Comparison of ENCODE assay signal across 19 cellular contexts in genomic region chr1:204725821-204726448, GRCh38.
A peak's percentile ranks its signal among the peaks of the same experiment; 100 is the strongest.
DNase-seq lines count a peak whose midpoint lies in the region; ATAC-seq and TF ChIP-seq lines count a peak whose summit lies in the region.
"Had no signal": no experiment of that assay in that cellular context is flagged by ENCODE, and none has a peak within 500 bp of the region (broad histone marks: within the 10 kb centered on the region; RNA-seq: fewer than 3 reads in every experiment).

No MANE protein-coding gene starts in this region.

- DNase-seq in COLO668 (lab: John Stamatoyannopoulos, UW; ENCODE audit: unreplicated experiment) (peak; percentile 64), RWPE2 (ENCODE audit: low spot score) (no peak), glomerular visceral epithelial cell (ENCODE audit: extremely low spot score) (peak; percentile 11), GM10248 (ENCODE audit: extremely low spot score) (no peak), GM20000 (ENCODE audit: low spot score) (no peak), AML-193 (lab: John Stamatoyannopoulos, UW) (no peak)
- DNase-seq: activated CD4-positive, alpha-beta T cell treated with anti-CD3 and anti-CD28 coated beads, Interleukin-2, amount 50 U/mL, for 1 hour; COR-L47; dorsolateral prefrontal cortex; GDM1; hippocampal formation; left cardiac atrium; MV-4-11; stimulated activated CD4-positive, alpha-beta T cell treated with anti-CD3 and anti-CD28 coated beads, Interleukin-2, amount 100 ng/mL, for 48 hours; T1000 had no signal

- H3K4me3 ChIP-seq in HEK293 (ENCODE audit: low read depth, low read length) (no peak overlapping the region), RWPE2 (ENCODE audit: severe bottlenecking) (no peak overlapping the region)
- H3K4me3 ChIP-seq: dorsolateral prefrontal cortex, sigmoid colon had no signal

- H3K27ac ChIP-seq in HEK293 (ENCODE audit: extremely low read depth, low read depth, low read length) (no peak overlapping the region), RWPE2 (ENCODE audit: poor library complexity, severe bottlenecking) (peak overlapping the region; percentile 32)
- H3K27ac ChIP-seq: dorsolateral prefrontal cortex, neutrophil, sigmoid colon had no signal

- POLR2A ChIA-PET in HEK293 (lab: Yijun Ruan, JAX) (no interaction called here), GM10248 (lab: Yijun Ruan, JAX) (no interaction called here)

- ATAC-seq in RWPE2 (ENCODE audit: low read depth) (peak; percentile 63), GM18505 (IDR thresholded peaks at IDR 0.05; ENCODE audit: unreplicated experiment) (no peak)

- no peak for TF ChIP-seq CTCF in HEK293 (tag by site-specific recombination; IDR thresholded peaks at IDR 0.05)
- no peak for TF ChIP-seq CTCF in RWPE2 (IDR thresholded peaks at IDR 0.05; ENCODE audit: poor library complexity, severe bottlenecking)
- TF ChIP-seq CTCF in GM10248 (IDR thresholded peaks at IDR 0.05; ENCODE audit: control extremely low read depth, extremely low read depth, low read depth, missing control alignments) = no peak
- TF ChIP-seq CTCF in GM20000 (IDR thresholded peaks at IDR 0.05; ENCODE audit: extremely low read depth, missing control alignments) = no peak

- no peaks in the 10 kb centered on the region for H3K27me3 ChIP-seq in RWPE2 (ENCODE audit: insufficient read depth, poor library complexity, severe bottlenecking)
- H3K27me3 ChIP-seq: sigmoid colon had no signal

- H3K36me3 ChIP-seq in HEK293 (ENCODE audit: control insufficient read depth in 2 of 2, insufficient read depth in 1 of 2, low read length in 2 of 2) (no peaks in the 10 kb centered on the region), RWPE2 (ENCODE audit: low read depth) (no peaks in the 10 kb centered on the region)
- H3K36me3 ChIP-seq: neutrophil, sigmoid colon had no signal

- H3K9me3 ChIP-seq in HEK293 (ENCODE audit: control insufficient read depth, insufficient read depth, low read depth, low read length) (no peaks in the 10 kb centered on the region), RWPE2 (ENCODE audit: severe bottlenecking) (no peaks in the 10 kb centered on the region)
- H3K9me3 ChIP-seq: neutrophil, sigmoid colon had no signal

- H3K4me1 ChIP-seq in HEK293 (ENCODE audit: control insufficient read depth, insufficient read depth, low read length) = no peaks in the 10 kb centered on the region; the same call in 1 of the 2 replicates
- peaks cover 21% of the 10 kb centered on the region for H3K4me1 ChIP-seq in RWPE2 (ENCODE audit: insufficient read depth, poor library complexity, severe bottlenecking)

- CTCF ChIA-PET in HEK293 (lab: Yijun Ruan, JAX) = interaction anchor here (1.2 to 3.4 kb wide), 4 partner anchors 21 to 82 kb away, joined by 3 to 14 read pairs (median 8); no protein-coding TSS in a partner anchor
- CTCF ChIA-PET in GM10248 (lab: Yijun Ruan, JAX) = interaction anchor here (1.0 to 2.4 kb wide), 3 partner anchors 12 to 38 kb away, joined by 4 to 8 read pairs (median 6); no protein-coding TSS in a partner anchor

- no peak for TF ChIP-seq POLR2A in GM18505 (IDR thresholded peaks at IDR 0.05; ENCODE audit: borderline replicate concordance, extremely low read depth, insufficient read depth, insufficient read length)

TF ChIP-seq in HEK293, 187 proteins besides CTCF, POLR2A, EP300 and RAD21:
- TF ChIP-seq SCRT2 (tag by site-specific recombination; IDR thresholded peaks at IDR 0.05) (0 out of 2 replicates have a peak, but pooled peaks have one; percentile 54), PATZ1 (tag by site-specific recombination; IDR thresholded peaks at IDR 0.05) (0 out of 2 replicates have a peak, but pooled peaks have one; percentile 1), ZNF140 (tag by site-specific recombination; IDR thresholded peaks at IDR 0.05) (no peak), ZSCAN18 (tag by site-specific recombination; IDR thresholded peaks at IDR 0.05) (no peak), ZNF621 (tag by site-specific recombination; IDR thresholded peaks at IDR 0.05) (no peak), ZNF776 (tag by site-specific recombination; IDR thresholded peaks at IDR 0.05; ENCODE audit: borderline replicate concordance) (no peak)

Comparison
In these comparisons a context has a peak if more than half of its experiments do, and no peak if none do; other contexts are left out.
1. DNase-seq: peak in COLO668 (single experiment) and glomerular visceral epithelial cell (single experiment); none in RWPE2 (single experiment), GM10248 (single experiment), GM20000 (single experiment) and AML-193 (0 of 2).